Comparison of ENCODE assay signal across 8 cellular contexts in the genomic region with DNA sequence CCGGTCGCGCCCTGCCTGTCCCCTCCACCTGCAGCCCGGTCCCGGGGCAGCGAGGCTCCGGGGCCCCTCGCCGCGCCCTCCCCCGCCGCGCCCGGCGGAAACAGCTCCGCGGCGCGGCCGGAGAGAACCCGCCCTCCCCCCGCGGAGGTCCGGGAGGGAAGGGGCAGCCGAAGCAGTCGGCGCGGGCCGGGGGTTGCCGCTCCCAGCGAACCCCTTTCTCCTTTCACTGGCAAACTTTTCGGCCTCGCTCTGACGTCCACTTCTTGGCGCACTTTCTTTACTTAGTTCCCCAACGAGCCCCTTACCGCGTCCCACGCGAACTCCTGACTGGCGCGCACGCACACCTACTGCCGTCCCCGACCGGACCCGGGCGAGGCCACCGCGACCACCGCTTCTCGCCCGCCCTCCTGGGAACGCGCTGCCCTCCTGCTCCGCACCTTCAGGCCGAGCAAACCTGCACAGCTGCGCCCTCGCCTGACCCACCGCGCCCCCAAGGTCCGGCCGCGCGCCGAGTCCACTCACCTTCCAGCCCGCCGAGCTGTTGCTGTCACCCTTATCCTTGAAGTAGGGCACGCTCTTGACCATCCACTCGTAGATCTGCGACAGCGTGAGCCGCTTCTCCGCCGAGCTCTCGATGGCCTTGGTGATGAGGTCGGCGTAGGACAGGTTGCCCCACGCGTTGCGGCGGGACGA. TPM values are rescaled to one million over a fixed set of nuclear protein-coding genes. Genes with fewer than 3 reads are reported as not detected.
DNase-seq lines count a peak whose midpoint lies in the region; ATAC-seq and TF ChIP-seq lines count a peak whose summit lies in the region.

No MANE protein-coding gene starts in this region.

- peaks cover 48% of the 10 kb centered on the region for H3K4me1 Mint-ChIP-seq in CD8-positive, alpha-beta T cell (ENCODE audit: low read depth)

- H3K9me2 ChIP-seq in OCI-LY1 (ENCODE audit: low read depth, low read length): no peaks in the 10 kb centered on the region

- peak overlapping the region; percentile 91 for H3K27ac Mint-ChIP-seq in CD8-positive, alpha-beta T cell
- peak overlapping the region; percentile 91 to 99 for H3K27ac Mint-ChIP-seq in activated naive CD4-positive, alpha-beta T cell treated with anti-CD3 and anti-CD28 coated beads, Interleukin-2, amount 50 U/mL, for 72 hours

- peak overlapping the region; percentile 83 for H3K27ac ChIP-seq in CD8-positive, alpha-beta T cell (ENCODE audit: low read depth, low read length)
- peak overlapping the region; percentile 78 for H3K27ac ChIP-seq in OCI-LY1 (ENCODE audit: low read depth, low read length, poor library complexity, severe bottlenecking)
- peak overlapping the region; percentile 95 to 99 (median 98) for H3K27ac ChIP-seq in heart right ventricle

- H3K79me2 ChIP-seq in OCI-LY1 (ENCODE audit: insufficient read depth, low read length): peaks cover 63% of the 10 kb centered on the region

- peak; percentile 5 to 71 (median 25) for DNase-seq in CD8-positive, alpha-beta T cell
- DNase-seq in activated naive CD4-positive, alpha-beta T cell treated with anti-CD3 and anti-CD28 coated beads, Interleukin-2, amount 50 U/mL, for 72 hours (ENCODE audit: low spot score in 2 of 2): peak; percentile 29 to 61
- DNase-seq in heart right ventricle (peak; percentile 39 to 60), posterior vena cava (ENCODE audit: low spot score) (peak; percentile 85), NCI-H1436 (lab: John Stamatoyannopoulos, UW) (no peak), OCI-M1 (lab: John Stamatoyannopoulos, UW) (no peak)

- H2AFZ ChIP-seq in OCI-LY1 (ENCODE audit: low read length): no peak overlapping the region

- no peaks in the 10 kb centered on the region for H3K27me3 Mint-ChIP-seq in CD8-positive, alpha-beta T cell (ENCODE audit: low read depth)

- no peak for ATAC-seq in CD8-positive, alpha-beta T cell
- peak; percentile 9 for ATAC-seq in GM21619 (IDR thresholded peaks at IDR 0.05; ENCODE audit: unreplicated experiment)
- no peak for ATAC-seq in activated naive CD4-positive, alpha-beta T cell treated with anti-CD3 and anti-CD28 coated beads, Interleukin-2, amount 50 U/mL, for 72 hours
- peak in 7 of 8 donors; percentile 8 to 68 (median 14) for ATAC-seq in heart right ventricle

- CTCF ChIA-PET in CD8-positive, alpha-beta T cell (lab: Charles Lee): interaction anchor here (1.1 to 2.4 kb wide), 7 partner anchors 9 to 596 kb away, joined by 3 to 5 read pairs (median 4); no protein-coding TSS in a partner anchor

- H3K4me3 Mint-ChIP-seq in CD8-positive, alpha-beta T cell: peak overlapping the region; percentile 97

- no peaks in the 10 kb centered on the region for H3K27me3 ChIP-seq in CD8-positive, alpha-beta T cell (ENCODE audit: insufficient read depth, low read length)
- H3K27me3 ChIP-seq in OCI-LY1 (ENCODE audit: insufficient read depth, low read length) (no peaks in the 10 kb centered on the region), heart right ventricle (no peaks in the 10 kb centered on the region)

- WGBS in heart right ventricle, 2 donors: 0% methylated on average over 58 to 83 of the region's 83 CpGs

- intact Hi-C loops in CD8-positive, alpha-beta T cell (cut with DNase I, micrococcal nuclease): loop anchor here (2.0 to 10.0 kb wide), 9 partner anchors 52 to 1630 kb away; a partner anchor contains a TSS
- intact Hi-C loops in heart right ventricle (cut with DNase I) (loop anchor here in 9 of 10 donors (5.0 to 10.0 kb wide), 15 partner anchors 78 to 598 kb away; no protein-coding TSS in a partner anchor), posterior vena cava (cut with DNase I) (loop anchor here in 1 of 2 donors (10.0 kb wide), 1 partner anchor 600 kb away; no protein-coding TSS in a partner anchor)

- H3K9ac ChIP-seq in OCI-LY1 (ENCODE audit: low read length): peak overlapping the region; percentile 99

- H3K36me3 Mint-ChIP-seq in CD8-positive, alpha-beta T cell: peaks cover 16% of the 10 kb centered on the region
- H3K36me3 Mint-ChIP-seq in activated naive CD4-positive, alpha-beta T cell treated with anti-CD3 and anti-CD28 coated beads, Interleukin-2, amount 50 U/mL, for 72 hours: peaks cover 27 to 32% of the 10 kb centered on the region in 2 donors

- no peaks in the 10 kb centered on the region for H4K20me1 ChIP-seq in OCI-LY1 (ENCODE audit: insufficient read depth, low read length)

- peak overlapping the region; percentile 94 for H3K4me3 ChIP-seq in CD8-positive, alpha-beta T cell (ENCODE audit: low read depth, low read length)
- H3K4me3 ChIP-seq in OCI-LY1 (ENCODE audit: low read depth, low read length, poor library complexity, severe bottlenecking): peak overlapping the region; percentile 98
- peak overlapping the region; percentile 41 to 97 (median 90) for H3K4me3 ChIP-seq in heart right ventricle

- H3K4me1 ChIP-seq in CD8-positive, alpha-beta T cell (ENCODE audit: insufficient read depth, low read length): peaks cover 37% of the 10 kb centered on the region
- peaks cover 53% of the 10 kb centered on the region for H3K4me1 ChIP-seq in OCI-LY1 (ENCODE audit: insufficient read depth, low read length, severe bottlenecking)
- peaks cover 0 to 56% (median 51%) of the 10 kb centered on the region in 9 donors for H3K4me1 ChIP-seq in heart right ventricle

- no peaks in the 10 kb centered on the region for H3F3A ChIP-seq in OCI-LY1 (ENCODE audit: insufficient read depth, low read length)

- no peaks in the 10 kb centered on the region for H3K36me3 ChIP-seq in CD8-positive, alpha-beta T cell (ENCODE audit: insufficient read depth, low read length)
- H3K36me3 ChIP-seq in OCI-LY1 (ENCODE audit: insufficient read depth, low read length) (peaks cover 17% of the 10 kb centered on the region; the same call in 1 of the 2 replicates), heart right ventricle (no peaks in the 10 kb centered on the region)

- H3K4me2 ChIP-seq in OCI-LY1 (ENCODE audit: low read length): peak overlapping the region; percentile 65

- H3K9me3 Mint-ChIP-seq in CD8-positive, alpha-beta T cell: no peaks in the 10 kb centered on the region
- H3K9me3 Mint-ChIP-seq in activated naive CD4-positive, alpha-beta T cell treated with anti-CD3 and anti-CD28 coated beads, Interleukin-2, amount 50 U/mL, for 72 hours: no peaks in the 10 kb centered on the region

- H3K9me3 ChIP-seq in CD8-positive, alpha-beta T cell (ENCODE audit: low read length): no peaks in the 10 kb centered on the region
- no peaks in the 10 kb centered on the region for H3K9me3 ChIP-seq in OCI-LY1 (ENCODE audit: low read length)
- no peaks in the 10 kb centered on the region for H3K9me3 ChIP-seq in heart right ventricle

- POLR2A ChIA-PET in CD8-positive, alpha-beta T cell (lab: Charles Lee): interaction anchor here (0.8 to 3.8 kb wide), 29 partner anchors 10 to 601 kb away, joined by 3 to 41 read pairs (median 4); no protein-coding TSS in a partner anchor

- TF ChIP-seq CTCF in CD8-positive, alpha-beta T cell (IDR thresholded peaks at IDR 0.05): no peak
- peak; percentile 13; the same call in 1 of the 2 replicates for TF ChIP-seq CTCF in OCI-LY1 (IDR thresholded peaks at IDR 0.05; ENCODE audit: low read length)
- peak in 1 of 9 donors; percentile 16 for TF ChIP-seq CTCF in heart right ventricle (IDR thresholded peaks at IDR 0.05)

RNA-seq across cellular contexts. Expression of a gene that starts 1.2 kb away (rescaled TPM):
- 10 to 100 TPM; 97.2 to 97.3 TPM for total RNA-seq in CD8-positive, alpha-beta T cell
- total RNA-seq in activated naive CD4-positive, alpha-beta T cell treated with anti-CD3 and anti-CD28 coated beads, Interleukin-2, amount 50 U/mL, for 72 hours: 10 to 100 TPM; 40.4 to 57.8 TPM
- total RNA-seq in heart right ventricle: 10 to 100 TPM; 12.3 to 31.2 (median 17.3) TPM
- polyA plus RNA-seq in heart right ventricle: 1 to 10 TPM; 3.4 to 9.0 TPM
- total RNA-seq in posterior vena cava: 10 to 100 TPM; 34.4 to 42.5 TPM

Comparison
In these comparisons a context has a peak if more than half of its experiments do, and no peak if none do; other contexts are left out.
1. ATAC-seq: peak in GM21619 (single experiment) and heart right ventricle (7 of 8); none in CD8-positive, alpha-beta T cell (single experiment) and activated naive CD4-positive, alpha-beta T cell treated with anti-CD3 and anti-CD28 coated beads, Interleukin-2, amount 50 U/mL, for 72 hours (0 of 2).
2. DNase-seq: peak in CD8-positive, alpha-beta T cell (7 of 7), activated naive CD4-positive, alpha-beta T cell treated with anti-CD3 and anti-CD28 coated beads, Interleukin-2, amount 50 U/mL, for 72 hours (2 of 2), heart right ventricle (2 of 2) and posterior vena cava (single experiment); none in NCI-H1436 (single experiment) and OCI-M1 (single experiment).
3. Peak in every context shown above with its lines, with median percentiles within 50 percentile points of each other: H3K27ac ChIP-seq and H3K4me3 ChIP-seq.